In the genomic region with DNA sequence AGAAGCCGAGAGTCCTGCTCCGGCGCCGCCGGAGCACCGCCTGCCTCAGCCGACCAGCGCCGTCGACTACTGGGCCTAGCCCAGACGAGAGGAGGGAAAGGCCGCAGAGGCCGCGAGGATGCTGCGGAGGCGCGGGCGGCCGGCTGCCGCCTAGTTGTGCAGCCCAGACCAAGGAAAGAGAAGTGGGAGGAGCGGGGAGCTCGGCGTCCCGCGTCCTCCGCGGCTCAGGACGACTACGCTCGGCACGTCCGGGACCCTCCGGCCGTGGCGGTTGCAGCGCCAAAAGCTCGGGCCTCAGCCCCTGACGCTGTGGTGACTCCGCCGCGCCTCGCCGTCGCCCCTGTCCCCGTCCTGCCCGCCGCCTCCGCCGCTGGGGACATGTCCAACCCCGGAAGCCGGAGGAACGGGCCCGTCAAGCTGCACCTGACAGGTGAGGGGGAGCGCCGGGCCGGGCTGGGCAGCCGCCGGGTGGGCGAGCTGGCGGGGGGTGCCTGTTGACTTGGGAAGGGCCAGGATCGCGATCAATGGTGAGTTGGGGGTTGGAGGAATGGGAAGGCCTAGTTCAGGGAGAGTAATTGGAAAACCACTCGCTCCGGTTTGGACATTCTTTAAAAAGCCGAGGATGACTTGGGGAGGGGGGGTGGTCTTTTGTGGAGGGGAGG, we compare ENCODE assay signal across 9 cellular contexts. TPM values are rescaled to one million over a fixed set of nuclear protein-coding genes. Genes with fewer than 3 reads are reported as not detected.
DNase-seq lines count a peak whose midpoint lies in the region.
"Had no signal": no experiment of that assay in that cellular context is flagged by ENCODE, and none has a peak within 500 bp of the region (broad histone marks: within the 10 kb centered on the region; RNA-seq: fewer than 3 reads in every experiment).

No MANE protein-coding gene starts in this region.

- peak overlapping the region; percentile 90 for H3K4me3 ChIP-seq in endocrine pancreas (ENCODE audit: control insufficient read depth, insufficient read depth, low read length)

- H3K36me3 ChIP-seq in endocrine pancreas (ENCODE audit: control insufficient read depth, insufficient read depth, low read length) = no peaks in the 10 kb centered on the region

- DNase-seq in NCI-H82 (lab: John Stamatoyannopoulos, UW) (peak; percentile 55), NCI-H82 treated with DMSO at 0.1 percent for 48 hours (lab: John Stamatoyannopoulos, UW; ENCODE audit: unreplicated experiment) (no peak), NCI-H146 treated with DMSO at 0.1 percent for 48 hours (lab: John Stamatoyannopoulos, UW; ENCODE audit: unreplicated experiment) (peak; percentile 36), lung microvascular endothelial cell (ENCODE audit: low read depth in 2 of 2) (peak; percentile 45 to 55), GDM1 (lab: John Stamatoyannopoulos, UW) (no peak)
- peak; percentile 11 to 27 (median 22) for DNase-seq in activated CD8-positive, alpha-beta memory T cell treated with anti-CD3 and anti-CD28 coated beads for 48 hours (ENCODE audit: low read depth in 2 of 3, low spot score in 2 of 3)
- peak; percentile 35 to 37 for DNase-seq in stimulated activated CD4-positive, alpha-beta T cell treated with anti-CD3 and anti-CD28 coated beads, Interleukin-4, amount 100 ng/mL, for 48 hours (ENCODE audit: low read depth in 2 of 2)
- DNase-seq: DND-41 had no signal

- H3K9me3 ChIP-seq in endocrine pancreas (ENCODE audit: control insufficient read depth, low read length) = no peaks in the 10 kb centered on the region

- peak overlapping the region; percentile 80 for H3K9ac ChIP-seq in endocrine pancreas (ENCODE audit: control insufficient read depth, insufficient read depth, low read length)

- peaks cover 11% of the 10 kb centered on the region for H3K4me1 ChIP-seq in endocrine pancreas (ENCODE audit: control insufficient read depth, insufficient read depth, low read length)

- no peaks in the 10 kb centered on the region for H3K27me3 ChIP-seq in endocrine pancreas (ENCODE audit: control insufficient read depth, insufficient read depth, low read length)

RNA-seq across cellular contexts. Expression of gene RNF135, which starts 37.7 kb away (rescaled TPM):
- 0.60 and 1.3 TPM in 2 replicates for total RNA-seq in lung microvascular endothelial cell

Comparison
In these comparisons a context has a peak if more than half of its experiments do, and no peak if none do; other contexts are left out.
1. DNase-seq: peak in NCI-H82 (single experiment), NCI-H146 treated with DMSO at 0.1 percent for 48 hours (single experiment), activated CD8-positive, alpha-beta memory T cell treated with anti-CD3 and anti-CD28 coated beads for 48 hours (3 of 3), lung microvascular endothelial cell (2 of 2) and stimulated activated CD4-positive, alpha-beta T cell treated with anti-CD3 and anti-CD28 coated beads, Interleukin-4, amount 100 ng/mL, for 48 hours (2 of 2); none in NCI-H82 treated with DMSO at 0.1 percent for 48 hours (single experiment) and GDM1 (single experiment).